Comparison of ENCODE assay signal across 11 cellular contexts in genomic region chr2:64222942-64223511, GRCh38.
A peak's percentile ranks its signal among the peaks of the same experiment; 100 is the strongest.
DNase-seq lines count a peak whose midpoint lies in the region; ATAC-seq and TF ChIP-seq lines count a peak whose summit lies in the region.
"Had no signal": no experiment of that assay in that cellular context is flagged by ENCODE, and none has a peak within 500 bp of the region (broad histone marks: within the 10 kb centered on the region; RNA-seq: fewer than 3 reads in every experiment).

No MANE protein-coding gene starts in this region.

- POLR2A ChIA-PET in GM10248 (lab: Yijun Ruan, JAX) = interaction anchor here (0.9 to 1.0 kb wide), 3 partner anchors 9 to 107 kb away, joined by 3 to 11 read pairs (median 3); no protein-coding TSS in a partner anchor

- no peaks in the 10 kb centered on the region for H3K36me3 Mint-ChIP-seq in IgD-negative memory B cell
- no peaks in the 10 kb centered on the region for H3K36me3 Mint-ChIP-seq in nephron progenitor cell (ENCODE audit: low read depth)

- peak overlapping the region; percentile 41 to 79 (median 60) for H3K4me3 Mint-ChIP-seq in IgD-negative memory B cell
- H3K4me3 Mint-ChIP-seq in nephron progenitor cell = no peak overlapping the region

- CTCF ChIA-PET in GM10248 (lab: Yijun Ruan, JAX) = interaction anchor here (0.7 to 2.2 kb wide), 8 partner anchors 8 to 265 kb away, joined by 3 to 12 read pairs (median 4); no protein-coding TSS in a partner anchor

- TF ChIP-seq CTCF in GM10248 (IDR thresholded peaks at IDR 0.05; ENCODE audit: control extremely low read depth, extremely low read depth, low read depth, missing control alignments) (no peak), fibroblast of pulmonary artery (IDR thresholded peaks at IDR 0.05; ENCODE audit: low read length, missing control alignments) (no peak), nephron progenitor cell (IDR thresholded peaks at IDR 0.05) (no peak)

- H3K4me1 Mint-ChIP-seq in IgD-negative memory B cell = peaks cover 32 to 54% (median 39%) of the 10 kb centered on the region in 3 donors
- H3K4me1 Mint-ChIP-seq in nephron progenitor cell = peaks cover 24% of the 10 kb centered on the region

- H3K9me3 Mint-ChIP-seq in IgD-negative memory B cell (peaks cover 0 to 2% (median 0%) of the 10 kb centered on the region in 3 donors), nephron progenitor cell (no peaks in the 10 kb centered on the region)

- H3K27me3 Mint-ChIP-seq in IgD-negative memory B cell = no peaks in the 10 kb centered on the region
- peaks cover 6% of the 10 kb centered on the region for H3K27me3 Mint-ChIP-seq in nephron progenitor cell (ENCODE audit: low read depth, poor library complexity)

- peak overlapping the region; percentile 73 to 92 (median 91) for H3K27ac Mint-ChIP-seq in IgD-negative memory B cell
- H3K27ac Mint-ChIP-seq in nephron progenitor cell = no peak overlapping the region

- H3K4me3 ChIP-seq in fibroblast of pulmonary artery (replicated peaks; ENCODE audit: low read depth, low read length) = no peak overlapping the region
- H3K4me3 ChIP-seq: K562 had no signal

- ATAC-seq in GM19043 (IDR thresholded peaks at IDR 0.05; ENCODE audit: low read depth, unreplicated experiment) (peak; percentile 62), GM21526 (IDR thresholded peaks at IDR 0.05; ENCODE audit: low FRiP score, unreplicated experiment) (no peak), HG03039 (IDR thresholded peaks at IDR 0.05; ENCODE audit: unreplicated experiment) (no peak)
- ATAC-seq: K562 had no signal

- DNase-seq in GM10248 (ENCODE audit: extremely low spot score) = peak; percentile 38
- DNase-seq in fibroblast of pulmonary artery (ENCODE audit: low read depth) = peak; percentile 44
- no peak for DNase-seq in NOMO-1 treated with dmso at 0.1 percent for 144 hours (lab: John Stamatoyannopoulos, UW; ENCODE audit: unreplicated experiment)
- DNase-seq in nephron progenitor cell = no peak
- DNase-seq: activated CD4-positive, alpha-beta T cell treated with anti-CD3 and anti-CD28 coated beads for 48 hours; HCEC 1CT had no signal

Comparison
In these comparisons a context has a peak if more than half of its experiments do, and no peak if none do; other contexts are left out.
1. DNase-seq: peak in GM10248 (single experiment) and fibroblast of pulmonary artery (single experiment); none in NOMO-1 treated with dmso at 0.1 percent for 144 hours (single experiment) and nephron progenitor cell (single experiment).